Comparison of ENCODE assay signal across 8 cellular contexts in genomic region chr2:65056215-65056989, GRCh38. TPM values are rescaled to one million over a fixed set of nuclear protein-coding genes. Genes with fewer than 3 reads are reported as not detected.
DNase-seq lines count a peak whose midpoint lies in the region; ATAC-seq and TF ChIP-seq lines count a peak whose summit lies in the region.

CEP68 (plus strand) TSS chr2:65056416; CDS start chr2:65069445, 13,029 bp downstream.

- H3K36me3 Mint-ChIP-seq in T-helper 17 cell (ENCODE audit: low read depth) (no peaks in the 10 kb centered on the region), progenitor cell of endocrine pancreas (ENCODE audit: insufficient read depth) (no peaks in the 10 kb centered on the region)

- H3K4me3 ChIP-seq in upper lobe of right lung: peak within 1 kb of the TSS; percentile 86

- H3K4me3 Mint-ChIP-seq in T-helper 17 cell: peak within 1 kb of the TSS; percentile 95
- peak within 1 kb of the TSS; percentile 94 for H3K4me3 Mint-ChIP-seq in progenitor cell of endocrine pancreas (ENCODE audit: low read depth)

- H3K9me3 Mint-ChIP-seq in progenitor cell of endocrine pancreas (ENCODE audit: low read depth): peaks cover 4% of the 10 kb centered on the region

- TF ChIP-seq CTCF in progenitor cell of endocrine pancreas (IDR thresholded peaks at IDR 0.05; ENCODE audit: unreplicated experiment) (peak; percentile 17), upper lobe of right lung (IDR thresholded peaks at IDR 0.05) (no peak)

- H3K4me1 Mint-ChIP-seq in T-helper 17 cell (peaks cover 40% of the 10 kb centered on the region), progenitor cell of endocrine pancreas (ENCODE audit: low read depth) (peaks cover 23% of the 10 kb centered on the region)

- ATAC-seq in GM18499 (IDR thresholded peaks at IDR 0.05; ENCODE audit: insufficient read depth, unreplicated experiment): peak; percentile 60
- ATAC-seq in HG02938 (IDR thresholded peaks at IDR 0.05; ENCODE audit: unreplicated experiment): peak; percentile 82
- ATAC-seq in T-helper 17 cell: peak; percentile 91
- ATAC-seq in left ventricle myocardium superior: peak; percentile 96
- peak; percentile 98 for ATAC-seq in upper lobe of right lung

- DNase-seq in NCI-H1694 treated with DMSO at 0.1 percent for 48 hours (lab: John Stamatoyannopoulos, UW) (peak; percentile 92), T-helper 17 cell (peak; percentile 90 to 94 (median 93)), left ventricle myocardium superior (peak; percentile 97), progenitor cell of endocrine pancreas (ENCODE audit: low spot score, unreplicated experiment) (peak; percentile 96), upper lobe of right lung (peak; percentile 98)

- H3K27me3 Mint-ChIP-seq in T-helper 17 cell (no peaks in the 10 kb centered on the region), progenitor cell of endocrine pancreas (no peaks in the 10 kb centered on the region)

- no peaks in the 10 kb centered on the region for H3K36me3 ChIP-seq in upper lobe of right lung

- H3K27me3 ChIP-seq in upper lobe of right lung: no peaks in the 10 kb centered on the region

- H3K27ac ChIP-seq in angular gyrus (ENCODE audit: low read depth, low read length) (peak within 1 kb of the TSS; percentile 57), upper lobe of right lung (peak within 1 kb of the TSS; percentile 85)

- intact Hi-C loops in left ventricle myocardium superior (cut with micrococcal nuclease) (no loop called here), upper lobe of right lung (cut with DNase I) (no loop called here)

- H3K4me1 ChIP-seq in upper lobe of right lung: peaks cover 23% of the 10 kb centered on the region

- H3K9me3 ChIP-seq in T-helper 17 cell (ENCODE audit: control insufficient read depth, low read length, poor library complexity, severe bottlenecking) (no peaks in the 10 kb centered on the region), upper lobe of right lung (no peaks in the 10 kb centered on the region)

- H3K27ac Mint-ChIP-seq in T-helper 17 cell (peak within 1 kb of the TSS; percentile 91), progenitor cell of endocrine pancreas (peak within 1 kb of the TSS; percentile 95)

RNA-seq across cellular contexts. Expression of gene CEP68, which starts in this region (rescaled TPM):
- total RNA-seq in T-helper 17 cell (10 to 100 TPM; 13.6 to 22.5 TPM), left ventricle myocardium superior (19.5 TPM), progenitor cell of endocrine pancreas (20.4 and 22.0 TPM in 2 replicates), upper lobe of right lung (16.0 TPM)

Comparison
In these comparisons a context has a peak if more than half of its experiments do, and no peak if none do; other contexts are left out.
1. Peak in every context shown above with its lines: DNase-seq, ATAC-seq, H3K4me3 ChIP-seq and H3K27ac ChIP-seq.